In the genomic region with DNA sequence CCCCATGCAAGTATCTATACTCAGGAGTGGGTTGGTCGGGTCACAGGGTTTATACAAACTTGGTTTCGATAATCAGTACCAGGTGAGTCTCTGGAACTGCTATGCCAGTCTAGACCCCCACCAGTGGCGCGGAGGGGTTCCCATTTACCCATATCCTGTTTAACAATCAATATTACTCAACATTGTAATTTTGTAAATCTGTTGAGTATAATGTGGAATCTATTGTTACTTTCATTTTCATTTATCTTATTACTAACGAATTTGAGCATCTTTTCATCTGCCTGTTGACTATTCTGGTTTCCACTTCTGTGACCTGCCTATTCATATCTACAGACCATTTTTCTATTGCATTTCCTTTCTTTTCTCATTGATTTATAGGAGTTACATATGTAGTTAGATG, we compare ENCODE assay signal across 17 cellular contexts.
DNase-seq lines count a peak whose midpoint lies in the region; ATAC-seq and TF ChIP-seq lines count a peak whose summit lies in the region.
"Had no signal": no experiment of that assay in that cellular context is flagged by ENCODE, and none has a peak within 500 bp of the region (broad histone marks: within the 10 kb centered on the region; RNA-seq: fewer than 3 reads in every experiment).

No MANE protein-coding gene starts in this region.

- POLR2A ChIA-PET in activated CD4-positive, alpha-beta T cell treated with anti-CD3 and anti-CD28 coated beads for 36 hours (lab: Charles Lee): interaction anchor here (0.6 kb wide), 1 partner anchor 51 kb away, joined by 3 read pairs; no protein-coding TSS in a partner anchor
- POLR2A ChIA-PET in activated naive CD8-positive, alpha-beta T cell treated with anti-CD3 and anti-CD28 coated beads, Interleukin-2, amount 10 ng/mL, durations not matched to agents 7 days and 5 days (lab: Charles Lee): interaction anchor here (0.6 to 6.8 kb wide), 5 partner anchors 12 to 72 kb away, joined by 3 to 189 read pairs (median 5); a partner anchor contains a TSS

- peak overlapping the region; percentile 69 for H3K4me3 Mint-ChIP-seq in activated CD4-positive, alpha-beta T cell treated with anti-CD3 and anti-CD28 coated beads for 36 hours
- peak overlapping the region; percentile 79 for H3K4me3 Mint-ChIP-seq in activated naive CD8-positive, alpha-beta T cell treated with anti-CD3 and anti-CD28 coated beads, Interleukin-2, amount 10 ng/mL, durations not matched to agents 7 days and 5 days
- H3K4me3 Mint-ChIP-seq: naive B cell had no signal

- H3K27me3 Mint-ChIP-seq in activated CD4-positive, alpha-beta T cell treated with anti-CD3 and anti-CD28 coated beads for 36 hours: no peaks in the 10 kb centered on the region
- H3K27me3 Mint-ChIP-seq in activated naive CD8-positive, alpha-beta T cell treated with anti-CD3 and anti-CD28 coated beads, Interleukin-2, amount 10 ng/mL, durations not matched to agents 7 days and 5 days: no peaks in the 10 kb centered on the region
- H3K27me3 Mint-ChIP-seq: naive B cell had no signal

- intact Hi-C loops in activated CD4-positive, alpha-beta T cell treated with anti-CD3 and anti-CD28 coated beads for 36 hours (cut with DNase I, micrococcal nuclease): loop anchor here (1.0 to 2.0 kb wide), 7 partner anchors 16 to 276 kb away; a partner anchor contains a TSS
- intact Hi-C loops in spleen (cut with DNase I; ENCODE audit: low total_unique reads): no loop called here

- H3K4me1 Mint-ChIP-seq in activated CD4-positive, alpha-beta T cell treated with anti-CD3 and anti-CD28 coated beads for 36 hours: peaks cover 65% of the 10 kb centered on the region
- H3K4me1 Mint-ChIP-seq in activated naive CD8-positive, alpha-beta T cell treated with anti-CD3 and anti-CD28 coated beads, Interleukin-2, amount 10 ng/mL, durations not matched to agents 7 days and 5 days: peaks cover 68% of the 10 kb centered on the region

- TF ChIP-seq CTCF in spleen (IDR thresholded peaks at IDR 0.05 in 8 of 11, conservative IDR thresholded peaks at IDR 0.05 in 3 of 11): no peak

- H3K27ac ChIP-seq in spleen: peak overlapping the region in 3 of 8 donors; percentile 44 to 68 (median 62)
- H3K27ac ChIP-seq: 22Rv1, C4-2B, testis had no signal

- H3K9me3 Mint-ChIP-seq in activated CD4-positive, alpha-beta T cell treated with anti-CD3 and anti-CD28 coated beads for 36 hours (ENCODE audit: low read depth): no peaks in the 10 kb centered on the region
- H3K9me3 Mint-ChIP-seq in activated naive CD8-positive, alpha-beta T cell treated with anti-CD3 and anti-CD28 coated beads, Interleukin-2, amount 10 ng/mL, durations not matched to agents 7 days and 5 days: no peaks in the 10 kb centered on the region
- H3K9me3 Mint-ChIP-seq: naive B cell had no signal

- no peak for TF ChIP-seq POLR2A in spleen (IDR thresholded peaks at IDR 0.05)

- CTCF ChIA-PET in activated CD4-positive, alpha-beta T cell treated with anti-CD3 and anti-CD28 coated beads for 36 hours (lab: Charles Lee): interaction anchor here (0.6 to 1.6 kb wide), 3 partner anchors 15 to 121 kb away, joined by 3 to 5 read pairs (median 4); no protein-coding TSS in a partner anchor

- H3K4me3 ChIP-seq in spleen: peak overlapping the region in 1 of 8 donors; percentile 32
- H3K4me3 ChIP-seq: testis had no signal

- peak; percentile 47 for ATAC-seq in activated CD4-positive, alpha-beta T cell treated with anti-CD3 and anti-CD28 coated beads for 36 hours
- peak; percentile 8 for ATAC-seq in activated naive CD8-positive, alpha-beta T cell treated with anti-CD3 and anti-CD28 coated beads, Interleukin-2, amount 10 ng/mL, durations not matched to agents 7 days and 5 days (ENCODE audit: low read depth)
- no peak for ATAC-seq in GM19351 (IDR thresholded peaks at IDR 0.05; ENCODE audit: unreplicated experiment)
- ATAC-seq: esophagus mucosa had no signal

- no peaks in the 10 kb centered on the region for H3K27me3 ChIP-seq in spleen (replicated peaks in 1 of 7)
- H3K27me3 ChIP-seq: testis had no signal

- H3K36me3 Mint-ChIP-seq in activated CD4-positive, alpha-beta T cell treated with anti-CD3 and anti-CD28 coated beads for 36 hours (ENCODE audit: low read depth): peaks cover 2% of the 10 kb centered on the region
- H3K36me3 Mint-ChIP-seq in activated naive CD8-positive, alpha-beta T cell treated with anti-CD3 and anti-CD28 coated beads, Interleukin-2, amount 10 ng/mL, durations not matched to agents 7 days and 5 days: peaks cover 1% of the 10 kb centered on the region
- H3K36me3 Mint-ChIP-seq: naive B cell had no signal

- 47 to 67% (median 50%) methylated on average over 5 of the region's 5 CpGs for WGBS in spleen, 5 donors

- peaks cover 0 to 54% (median 33%) of the 10 kb centered on the region in 6 donors for H3K4me1 ChIP-seq in spleen
- H3K4me1 ChIP-seq: testis had no signal

- H3K27ac Mint-ChIP-seq in activated CD4-positive, alpha-beta T cell treated with anti-CD3 and anti-CD28 coated beads for 36 hours: peak overlapping the region; percentile 99
- peak overlapping the region; percentile 87 for H3K27ac Mint-ChIP-seq in activated naive CD8-positive, alpha-beta T cell treated with anti-CD3 and anti-CD28 coated beads, Interleukin-2, amount 10 ng/mL, durations not matched to agents 7 days and 5 days
- H3K27ac Mint-ChIP-seq: progenitor cell of endocrine pancreas had no signal

- no peaks in the 10 kb centered on the region for H3K36me3 ChIP-seq in spleen

- H3K9me3 ChIP-seq in spleen: no peaks in the 10 kb centered on the region
- H3K9me3 ChIP-seq: testis had no signal

- DNase-seq in activated CD4-positive, alpha-beta T cell treated with anti-CD3 and anti-CD28 coated beads for 36 hours: peak; percentile 70
- DNase-seq in activated CD4-positive, alpha-beta T cell treated with anti-CD3 and anti-CD28 coated beads, Interleukin-2, amount 50 U/mL, for 1 hour: no peak
- peak; percentile 49 to 57 for DNase-seq in activated CD4-positive, alpha-beta T cell treated with anti-CD3 and anti-CD28 coated beads, Interleukin-2, amount 50 U/mL, for 48 hours
- no peak for DNase-seq in activated naive CD8-positive, alpha-beta T cell treated with anti-CD3 and anti-CD28 coated beads, Interleukin-2, amount 10 ng/mL, durations not matched to agents 7 days and 5 days
- DNase-seq in stimulated activated CD8-positive, alpha-beta memory T cell treated with anti-CD3 and anti-CD28 coated beads, Interleukin-4, amount 100 ng/mL, for 48 hours: peak; percentile 54
- no peak for DNase-seq in spleen
- no peak for DNase-seq in GOT3 (lab: John Stamatoyannopoulos, UW)
- DNase-seq: DMS79 treated with DMSO at 0.1 percent for 48 hours, naive B cell, NCI-H1694 treated with DMSO at 0.1 percent for 48 hours, NCI-H510A, testis had no signal

Comparison
In these comparisons a context has a peak if more than half of its experiments do, and no peak if none do; other contexts are left out.
1. DNase-seq: peak in activated CD4-positive, alpha-beta T cell treated with anti-CD3 and anti-CD28 coated beads for 36 hours (single experiment), activated CD4-positive, alpha-beta T cell treated with anti-CD3 and anti-CD28 coated beads, Interleukin-2, amount 50 U/mL, for 48 hours (2 of 2) and stimulated activated CD8-positive, alpha-beta memory T cell treated with anti-CD3 and anti-CD28 coated beads, Interleukin-4, amount 100 ng/mL, for 48 hours (single experiment); none in activated CD4-positive, alpha-beta T cell treated with anti-CD3 and anti-CD28 coated beads, Interleukin-2, amount 50 U/mL, for 1 hour (single experiment), activated naive CD8-positive, alpha-beta T cell treated with anti-CD3 and anti-CD28 coated beads, Interleukin-2, amount 10 ng/mL, durations not matched to agents 7 days and 5 days (single experiment), spleen (single experiment) and GOT3 (single experiment).